In genomic region chr20:23695068-23695395, GRCh38 we compare ENCODE assay signal across 14 cellular contexts. TPM values are rescaled to one million over a fixed set of nuclear protein-coding genes. Genes with fewer than 3 reads are reported as not detected.
"Had no signal": no experiment of that assay in that cellular context is flagged by ENCODE, and none has a peak within 500 bp of the region (broad histone marks: within the 10 kb centered on the region; RNA-seq: fewer than 3 reads in every experiment).

No MANE protein-coding gene starts in this region.

RNA-seq across cellular contexts. Expression of gene CST4, which starts 6.2 kb away (rescaled TPM):
- total RNA-seq: activated CD8-positive, alpha-beta memory T cell treated with anti-CD3 and anti-CD28 coated beads for 36 hours; activated T-cell treated with anti-CD3 and anti-CD28 coated beads, Interleukin-2, amount 50 U/mL, for 4 hours; activated T-helper 2 cell treated with anti-CD3 and anti-CD28 coated beads, Interferon-gamma antibody, Interleukin-2, Interleukin-4, amounts not matched to agents 10 μg/mL and 5 μg/mL and 100 μg/mL, durations not matched to agents 14 hours and 24 hours and 36 hours; astrocyte; dermis blood vessel endothelial cell; frontal cortex; left cardiac atrium; lower leg skin; mucosa of descending colon; occipital lobe; sigmoid colon; spleen; testis; uterus had no signal

RNA-seq across cellular contexts. Expression of gene CST1, which starts 55.7 kb away (rescaled TPM):
- total RNA-seq: activated CD8-positive, alpha-beta memory T cell treated with anti-CD3 and anti-CD28 coated beads for 36 hours; activated T-cell treated with anti-CD3 and anti-CD28 coated beads, Interleukin-2, amount 50 U/mL, for 4 hours; activated T-helper 2 cell treated with anti-CD3 and anti-CD28 coated beads, Interferon-gamma antibody, Interleukin-2, Interleukin-4, amounts not matched to agents 10 μg/mL and 5 μg/mL and 100 μg/mL, durations not matched to agents 14 hours and 24 hours and 36 hours; astrocyte; dermis blood vessel endothelial cell; frontal cortex; left cardiac atrium; mucosa of descending colon; occipital lobe; sigmoid colon; spleen; uterus had no signal
